Comparison of ENCODE assay signal across 16 cellular contexts in the genomic region with DNA sequence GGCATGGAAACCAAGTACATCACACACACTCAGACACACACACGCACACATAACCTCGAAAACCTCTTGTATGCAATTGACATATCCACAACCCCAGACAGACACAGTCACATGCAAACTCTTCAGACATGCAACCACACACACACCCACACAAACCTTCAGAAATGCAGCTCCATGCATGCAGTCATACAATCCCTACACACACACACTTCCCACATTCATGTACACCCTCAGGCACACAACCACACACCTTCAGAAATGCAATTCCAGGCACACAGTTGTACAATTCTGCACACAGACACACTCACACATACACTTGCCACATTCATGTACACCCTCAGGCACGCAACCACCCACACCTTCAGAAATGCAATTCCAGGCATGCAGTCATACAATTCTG. TPM values are rescaled to one million over a fixed set of nuclear protein-coding genes. Genes with fewer than 3 reads are reported as not detected.
"Had no signal": no experiment of that assay in that cellular context is flagged by ENCODE, and none has a peak within 500 bp of the region (broad histone marks: within the 10 kb centered on the region; RNA-seq: fewer than 3 reads in every experiment).

No MANE protein-coding gene starts in this region.

- H3K36me3 Mint-ChIP-seq: activated CD8-positive, alpha-beta memory T cell treated with anti-CD3 and anti-CD28 coated beads, Interleukin-2, amount 10 ng/mL, durations not matched to agents 7 days and 5 days; activated naive CD8-positive, alpha-beta T cell treated with anti-CD3 and anti-CD28 coated beads, Interleukin-2, amount 10 ng/mL, durations not matched to agents 7 days and 5 days; stimulated activated effector memory CD8-positive, alpha-beta T cell treated with anti-CD3 and anti-CD28 coated beads, Interleukin-12 subunit alpha, Interleukin-12 subunit beta, amount 100 ng/mL, for 72 hours had no signal

- H3K27ac ChIP-seq: esophagus squamous epithelium, left ventricle myocardium inferior, neutrophil, tibial artery had no signal

- H3K4me3 Mint-ChIP-seq: activated CD8-positive, alpha-beta memory T cell treated with anti-CD3 and anti-CD28 coated beads, Interleukin-2, amount 10 ng/mL, durations not matched to agents 7 days and 5 days; stimulated activated effector memory CD8-positive, alpha-beta T cell treated with anti-CD3 and anti-CD28 coated beads, Interleukin-12 subunit alpha, Interleukin-12 subunit beta, amount 100 ng/mL, for 72 hours had no signal

- H3K4me1 Mint-ChIP-seq: activated CD8-positive, alpha-beta memory T cell treated with anti-CD3 and anti-CD28 coated beads, Interleukin-2, amount 10 ng/mL, durations not matched to agents 7 days and 5 days had no signal

- H3K4me3 ChIP-seq: esophagus squamous epithelium, left ventricle myocardium inferior, tibial artery had no signal

- H3K9me3 Mint-ChIP-seq: activated naive CD8-positive, alpha-beta T cell treated with anti-CD3 and anti-CD28 coated beads, Interleukin-2, amount 10 ng/mL, durations not matched to agents 7 days and 5 days; activated T-cell treated with anti-CD3 and anti-CD28 coated beads, Interleukin-2, amount 50 U/mL, for 4 hours; stimulated activated effector memory CD8-positive, alpha-beta T cell treated with anti-CD3 and anti-CD28 coated beads, Interleukin-12 subunit alpha, Interleukin-12 subunit beta, amount 100 ng/mL, for 72 hours had no signal

- H3K36me3 ChIP-seq: esophagus squamous epithelium, left ventricle myocardium inferior, neutrophil, tibial artery had no signal

- H3K27ac Mint-ChIP-seq: activated CD8-positive, alpha-beta memory T cell treated with anti-CD3 and anti-CD28 coated beads, Interleukin-2, amount 10 ng/mL, durations not matched to agents 7 days and 5 days; activated naive CD8-positive, alpha-beta T cell treated with anti-CD3 and anti-CD28 coated beads, Interleukin-2, amount 10 ng/mL, durations not matched to agents 7 days and 5 days; stimulated activated effector memory CD8-positive, alpha-beta T cell treated with anti-CD3 and anti-CD28 coated beads, Interleukin-12 subunit alpha, Interleukin-12 subunit beta, amount 100 ng/mL, for 72 hours had no signal

- DNase-seq: activated CD4-positive, alpha-beta T cell treated with anti-CD3 and anti-CD28 coated beads, Interleukin-2, amount 50 U/mL, for 48 hours; activated CD8-positive, alpha-beta memory T cell treated with anti-CD3 and anti-CD28 coated beads, Interleukin-2, amount 10 ng/mL, durations not matched to agents 7 days and 5 days; activated effector memory CD4-positive, alpha-beta T cell treated with anti-CD3 and anti-CD28 coated beads, Interleukin-2, amount 50 U/mL, for 16 hours; activated naive CD8-positive, alpha-beta T cell treated with anti-CD3 and anti-CD28 coated beads, Interleukin-2, amount 10 ng/mL, durations not matched to agents 7 days and 5 days; activated T-cell treated with anti-CD3 and anti-CD28 coated beads, Interleukin-2, amount 50 U/mL, for 4 hours; esophagus squamous epithelium; foreskin fibroblast; kidney; left ventricle myocardium inferior; mesenchymal stem cell; tibial artery had no signal

RNA-seq across cellular contexts. Expression of gene SLC1A6, which starts 1.3 kb away (rescaled TPM):
- total RNA-seq: activated CD8-positive, alpha-beta memory T cell treated with anti-CD3 and anti-CD28 coated beads, Interleukin-2, amount 10 ng/mL, durations not matched to agents 7 days and 5 days; activated naive CD8-positive, alpha-beta T cell treated with anti-CD3 and anti-CD28 coated beads, Interleukin-2, amount 10 ng/mL, durations not matched to agents 7 days and 5 days; activated T-cell treated with anti-CD3 and anti-CD28 coated beads, Interleukin-2, amount 50 U/mL, for 4 hours; bronchial epithelial cell; esophagus squamous epithelium; kidney; left ventricle myocardium inferior; T-helper 2 cell treated with Interferon-gamma antibody and Interleukin-4, amounts not matched to agents 100 ng/mL and 5 ng/mL, for 36 hours had no signal

RNA-seq across cellular contexts. Expression of gene OR7C2, which starts 37.1 kb away (rescaled TPM):
- total RNA-seq: activated CD8-positive, alpha-beta memory T cell treated with anti-CD3 and anti-CD28 coated beads, Interleukin-2, amount 10 ng/mL, durations not matched to agents 7 days and 5 days; activated naive CD8-positive, alpha-beta T cell treated with anti-CD3 and anti-CD28 coated beads, Interleukin-2, amount 10 ng/mL, durations not matched to agents 7 days and 5 days; activated T-cell treated with anti-CD3 and anti-CD28 coated beads, Interleukin-2, amount 50 U/mL, for 4 hours; bronchial epithelial cell; dorsolateral prefrontal cortex; esophagus squamous epithelium; kidney; left ventricle myocardium inferior; T-helper 2 cell treated with Interferon-gamma antibody and Interleukin-4, amounts not matched to agents 100 ng/mL and 5 ng/mL, for 36 hours had no signal
